In the genomic region with DNA sequence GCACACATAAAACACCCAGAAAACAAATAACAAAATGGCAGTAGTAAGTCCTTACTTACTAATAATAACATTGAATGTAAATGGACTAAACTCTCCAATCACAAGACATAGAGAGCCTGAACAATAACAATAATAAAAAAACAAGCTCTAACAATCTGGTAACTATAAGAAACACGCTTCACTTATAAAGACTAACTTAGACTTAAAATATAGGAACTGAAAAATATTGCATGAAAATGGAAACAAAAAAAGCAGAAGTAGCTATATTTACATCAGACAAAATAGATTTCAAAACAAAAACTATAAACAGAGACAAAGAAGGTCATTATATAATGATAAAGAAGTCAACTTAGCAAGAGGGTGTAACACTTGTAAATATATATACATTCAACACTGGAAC, we compare ENCODE assay signal across 1 cellular context.
TF ChIP-seq lines count a peak whose summit lies in the region.

No MANE protein-coding gene starts in this region.

TF ChIP-seq in K562, 482 proteins besides CTCF, POLR2A, EP300 and RAD21 (continued from another document):
- TF ChIP-seq, protein P1, sequence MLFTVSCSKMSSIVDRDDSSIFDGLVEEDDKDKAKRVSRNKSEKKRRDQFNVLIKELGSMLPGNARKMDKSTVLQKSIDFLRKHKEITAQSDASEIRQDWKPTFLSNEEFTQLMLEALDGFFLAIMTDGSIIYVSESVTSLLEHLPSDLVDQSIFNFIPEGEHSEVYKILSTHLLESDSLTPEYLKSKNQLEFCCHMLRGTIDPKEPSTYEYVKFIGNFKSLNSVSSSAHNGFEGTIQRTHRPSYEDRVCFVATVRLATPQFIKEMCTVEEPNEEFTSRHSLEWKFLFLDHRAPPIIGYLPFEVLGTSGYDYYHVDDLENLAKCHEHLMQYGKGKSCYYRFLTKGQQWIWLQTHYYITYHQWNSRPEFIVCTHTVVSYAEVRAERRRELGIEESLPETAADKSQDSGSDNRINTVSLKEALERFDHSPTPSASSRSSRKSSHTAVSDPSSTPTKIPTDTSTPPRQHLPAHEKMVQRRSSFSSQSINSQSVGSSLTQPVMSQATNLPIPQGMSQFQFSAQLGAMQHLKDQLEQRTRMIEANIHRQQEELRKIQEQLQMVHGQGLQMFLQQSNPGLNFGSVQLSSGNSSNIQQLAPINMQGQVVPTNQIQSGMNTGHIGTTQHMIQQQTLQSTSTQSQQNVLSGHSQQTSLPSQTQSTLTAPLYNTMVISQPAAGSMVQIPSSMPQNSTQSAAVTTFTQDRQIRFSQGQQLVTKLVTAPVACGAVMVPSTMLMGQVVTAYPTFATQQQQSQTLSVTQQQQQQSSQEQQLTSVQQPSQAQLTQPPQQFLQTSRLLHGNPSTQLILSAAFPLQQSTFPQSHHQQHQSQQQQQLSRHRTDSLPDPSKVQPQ (CRISPR knock-in tag; IDR thresholded peaks at IDR 0.05; ENCODE audit: borderline replicate concordance), result no peak
- TF ChIP-seq ZNF134 (CRISPR knock-in tag; conservative IDR thresholded peaks at IDR 0.05), result no peak
- TF ChIP-seq MYBL2 (IDR thresholded peaks at IDR 0.05; ENCODE audit: low read depth), result 0 out of 2 replicates have a peak, but pooled peaks have one; percentile 17
- TF ChIP-seq MYBL2 (CRISPR knock-in tag; IDR thresholded peaks at IDR 0.05; ENCODE audit: borderline replicate concordance), result no peak
- no peak for TF ChIP-seq PCBP1 (IDR thresholded peaks at IDR 0.05; ENCODE audit: low read depth, low read length, poor library complexity, severe bottlenecking)
- TF ChIP-seq HEY1 (CRISPR knock-in tag; IDR thresholded peaks at IDR 0.05; ENCODE audit: borderline replicate concordance), result no peak
- TF ChIP-seq SMARCB1 (IDR thresholded peaks at IDR 0.05; ENCODE audit: insufficient read length, low read depth), result no peak
- TF ChIP-seq TARDBP (IDR thresholded peaks at IDR 0.05), result no peak
- TF ChIP-seq ZNF75A (CRISPR knock-in tag; IDR thresholded peaks at IDR 0.05), result no peak
- no peak for TF ChIP-seq FOXP1 (CRISPR knock-in tag; IDR thresholded peaks at IDR 0.05)
- 0 out of 4 replicates have a peak, but pooled peaks of 1 of the 2 experiments have one; percentile 8 for TF ChIP-seq ZNF639 (CRISPR knock-in tag; conservative IDR thresholded peaks at IDR 0.05 in 1 of 2, IDR thresholded peaks at IDR 0.05 in 1 of 2)
- TF ChIP-seq ZNF785 (CRISPR knock-in tag; IDR thresholded peaks at IDR 0.05), result no peak
- no peak for TF ChIP-seq PCBP2 (IDR thresholded peaks at IDR 0.05; ENCODE audit: low read depth, low read length, poor library complexity, severe bottlenecking)
- no peak for TF ChIP-seq ZNF76 (CRISPR knock-in tag; IDR thresholded peaks at IDR 0.05; ENCODE audit: borderline replicate concordance)
- no peak for TF ChIP-seq ARID3A (IDR thresholded peaks at IDR 0.05; ENCODE audit: borderline replicate concordance, low read depth, low read length)
- TF ChIP-seq EWSR1 (IDR thresholded peaks at IDR 0.05; ENCODE audit: borderline replicate concordance, low read depth, partially characterized antibody), result no peak
- TF ChIP-seq USF1 (CRISPR knock-in tag; IDR thresholded peaks at IDR 0.05), result no peak
- no peak for TF ChIP-seq TAL1 (IDR thresholded peaks at IDR 0.05)
- TF ChIP-seq, protein P2, sequence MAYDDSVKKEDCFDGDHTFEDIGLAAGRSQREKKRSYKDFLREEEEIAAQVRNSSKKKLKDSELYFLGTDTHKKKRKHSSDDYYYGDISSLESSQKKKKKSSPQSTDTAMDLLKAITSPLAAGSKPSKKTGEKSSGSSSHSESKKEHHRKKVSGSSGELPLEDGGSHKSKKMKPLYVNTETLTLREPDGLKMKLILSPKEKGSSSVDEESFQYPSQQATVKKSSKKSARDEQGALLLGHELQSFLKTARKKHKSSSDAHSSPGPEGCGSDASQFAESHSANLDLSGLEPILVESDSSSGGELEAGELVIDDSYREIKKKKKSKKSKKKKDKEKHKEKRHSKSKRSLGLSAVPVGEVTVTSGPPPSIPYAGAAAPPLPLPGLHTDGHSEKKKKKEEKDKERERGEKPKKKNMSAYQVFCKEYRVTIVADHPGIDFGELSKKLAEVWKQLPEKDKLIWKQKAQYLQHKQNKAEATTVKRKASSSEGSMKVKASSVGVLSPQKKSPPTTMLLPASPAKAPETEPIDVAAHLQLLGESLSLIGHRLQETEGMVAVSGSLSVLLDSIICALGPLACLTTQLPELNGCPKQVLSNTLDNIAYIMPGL (CRISPR knock-in tag; IDR thresholded peaks at IDR 0.05), result no peak
- TF ChIP-seq GABPB2 (CRISPR knock-in tag; conservative IDR thresholded peaks at IDR 0.05), result no peak
- no peak for TF ChIP-seq NFIX (CRISPR knock-in tag; IDR thresholded peaks at IDR 0.05; ENCODE audit: low read depth)
- no peak for TF ChIP-seq CEBPG (CRISPR knock-in tag; IDR thresholded peaks at IDR 0.05)
- TF ChIP-seq CEBPG (tag; conservative IDR thresholded peaks at IDR 0.05 in 1 of 2, IDR thresholded peaks at IDR 0.05 in 1 of 2), result peak in 1 of 2 experiments; percentile 30; a peak in 1 of 4 replicates
- no peak for TF ChIP-seq ELF1 (tag; IDR thresholded peaks at IDR 0.05)
- no peak for TF ChIP-seq PHTF2 (CRISPR knock-in tag; IDR thresholded peaks at IDR 0.05)
- TF ChIP-seq ARID4B (CRISPR knock-in tag; IDR thresholded peaks at IDR 0.05), result no peak
- TF ChIP-seq SOX6 (IDR thresholded peaks at IDR 0.05), result no peak
- TF ChIP-seq ZNF830 (CRISPR knock-in tag; IDR thresholded peaks at IDR 0.05), result no peak
- no peak for TF ChIP-seq SMC3 (conservative IDR thresholded peaks at IDR 0.05; ENCODE audit: insufficient read depth, low read depth, low read length)
- no peak for TF ChIP-seq MED1 (CRISPR knock-in tag; IDR thresholded peaks at IDR 0.05; ENCODE audit: borderline replicate concordance)
- peak; percentile 67; the same call in 1 of the 2 replicates for TF ChIP-seq LARP7 (IDR thresholded peaks at IDR 0.05)
- no peak for TF ChIP-seq EGR1 (conservative IDR thresholded peaks at IDR 0.05)
- no peak for TF ChIP-seq HNRNPUL1 (IDR thresholded peaks at IDR 0.05; ENCODE audit: low read length)
- no peak for TF ChIP-seq HINFP (tag; conservative IDR thresholded peaks at IDR 0.05; ENCODE audit: low read depth)
- TF ChIP-seq ZNF217 (CRISPR knock-in tag; IDR thresholded peaks at IDR 0.05), result no peak
- 0 out of 2 replicates have a peak, but pooled peaks have one; percentile 6 for TF ChIP-seq CEBPB (tag; IDR thresholded peaks at IDR 0.05)
- TF ChIP-seq DIDO1 (tag; IDR thresholded peaks at IDR 0.05; ENCODE audit: low read depth), result no peak
- no peak for TF ChIP-seq BRD4 (IDR thresholded peaks at IDR 0.05)
- TF ChIP-seq TAF9B (IDR thresholded peaks at IDR 0.05; ENCODE audit: partially characterized antibody), result no peak
- TF ChIP-seq THRAP3 (IDR thresholded peaks at IDR 0.05; ENCODE audit: borderline replicate concordance), result 0 out of 2 replicates have a peak, but pooled peaks have one; percentile 37
- no peak for TF ChIP-seq BHLHE40 (IDR thresholded peaks at IDR 0.05; ENCODE audit: low read length)
- TF ChIP-seq, protein P3, sequence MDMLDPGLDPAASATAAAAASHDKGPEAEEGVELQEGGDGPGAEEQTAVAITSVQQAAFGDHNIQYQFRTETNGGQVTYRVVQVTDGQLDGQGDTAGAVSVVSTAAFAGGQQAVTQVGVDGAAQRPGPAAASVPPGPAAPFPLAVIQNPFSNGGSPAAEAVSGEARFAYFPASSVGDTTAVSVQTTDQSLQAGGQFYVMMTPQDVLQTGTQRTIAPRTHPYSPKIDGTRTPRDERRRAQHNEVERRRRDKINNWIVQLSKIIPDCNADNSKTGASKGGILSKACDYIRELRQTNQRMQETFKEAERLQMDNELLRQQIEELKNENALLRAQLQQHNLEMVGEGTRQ (CRISPR knock-in tag; IDR thresholded peaks at IDR 0.05), result no peak
- TF ChIP-seq, protein P4, sequence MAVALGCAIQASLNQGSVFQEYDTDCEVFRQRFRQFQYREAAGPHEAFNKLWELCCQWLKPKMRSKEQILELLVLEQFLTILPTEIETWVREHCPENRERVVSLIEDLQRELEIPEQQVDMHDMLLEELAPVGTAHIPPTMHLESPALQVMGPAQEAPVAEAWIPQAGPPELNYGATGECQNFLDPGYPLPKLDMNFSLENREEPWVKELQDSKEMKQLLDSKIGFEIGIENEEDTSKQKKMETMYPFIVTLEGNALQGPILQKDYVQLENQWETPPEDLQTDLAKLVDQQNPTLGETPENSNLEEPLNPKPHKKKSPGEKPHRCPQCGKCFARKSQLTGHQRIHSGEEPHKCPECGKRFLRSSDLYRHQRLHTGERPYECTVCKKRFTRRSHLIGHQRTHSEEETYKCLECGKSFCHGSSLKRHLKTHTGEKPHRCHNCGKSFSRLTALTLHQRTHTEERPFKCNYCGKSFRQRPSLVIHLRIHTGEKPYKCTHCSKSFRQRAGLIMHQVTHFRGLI (CRISPR knock-in tag; IDR thresholded peaks at IDR 0.05), result no peak
- no peak for TF ChIP-seq ZNF316 (IDR thresholded peaks at IDR 0.05)
